ENCODE assay signal across 8 cellular contexts in genomic region chr3:84547971-84548970, GRCh38.
DNase-seq lines count a peak whose midpoint lies in the region; ATAC-seq and TF ChIP-seq lines count a peak whose summit lies in the region.

No MANE protein-coding gene starts in this region.

- intact Hi-C loops in mammary epithelial cell (cut with micrococcal nuclease): loop anchor here (1.0 to 5.0 kb wide), 4 partner anchors 647 to 1028 kb away; no protein-coding TSS in a partner anchor
- intact Hi-C loops in lower lobe of right lung (cut with DNase I): no loop called here
- intact Hi-C loops in activated CD4-positive, alpha-beta memory T cell treated with anti-CD3 and anti-CD28 coated beads for 36 hours (cut with micrococcal nuclease): loop anchor here (1.0 kb wide), 1 partner anchor 1028 kb away; no protein-coding TSS in a partner anchor

- no peaks in the 10 kb centered on the region for H3K79me2 ChIP-seq in mammary epithelial cell (ENCODE audit: insufficient read depth, low read length)

- no TSS peak for BruUV-seq in mammary epithelial cell (replicated peaks; lab: Mats Ljungman, UMichigan)

- POLR2A ChIA-PET in activated CD4-positive, alpha-beta memory T cell treated with anti-CD3 and anti-CD28 coated beads for 36 hours (lab: Charles Lee): no interaction called here

- no peak overlapping the region for H3K4me2 ChIP-seq in mammary epithelial cell (ENCODE audit: insufficient read depth, low read depth, low read length)

- H3K27me3 ChIP-seq in mammary epithelial cell (ENCODE audit: insufficient read depth, low read length): no peaks in the 10 kb centered on the region
- H3K27me3 ChIP-seq in lower lobe of right lung (ENCODE audit: low read depth): no peaks in the 10 kb centered on the region

- WGBS in mammary epithelial cell (ENCODE audit: low coverage, missing lambda C conversion rate): 81% methylated on average over 11 of the region's 23 CpGs

- H3K4me1 Mint-ChIP-seq in activated CD4-positive, alpha-beta memory T cell treated with anti-CD3 and anti-CD28 coated beads for 36 hours (ENCODE audit: low read depth): no peaks in the 10 kb centered on the region

- dilution Hi-C loops in mammary epithelial cell (cut with HindIII; ENCODE audit: low sequenced_read_pairs): no loop called here

- no peak overlapping the region for H3K4me3 Mint-ChIP-seq in activated CD4-positive, alpha-beta memory T cell treated with anti-CD3 and anti-CD28 coated beads for 36 hours

- H3K9me3 Mint-ChIP-seq in activated CD4-positive, alpha-beta memory T cell treated with anti-CD3 and anti-CD28 coated beads for 36 hours: peaks cover 13% of the 10 kb centered on the region

- H3K27ac ChIP-seq in mammary epithelial cell (ENCODE audit: insufficient read depth, low read depth, low read length): no peak overlapping the region
- no peak overlapping the region for H3K27ac ChIP-seq in lower lobe of right lung

- H3K9me3 ChIP-seq in mammary epithelial cell (replicated peaks; ENCODE audit: insufficient read depth, low read length): no peaks in the 10 kb centered on the region
- H3K9me3 ChIP-seq in lower lobe of right lung: no peaks in the 10 kb centered on the region

- no peak overlapping the region for H3K9ac ChIP-seq in mammary epithelial cell (ENCODE audit: insufficient read depth, low read length)

- no peaks in the 10 kb centered on the region for H3K27me3 Mint-ChIP-seq in activated CD4-positive, alpha-beta memory T cell treated with anti-CD3 and anti-CD28 coated beads for 36 hours

- DNase-seq in ACHN: peak; percentile 31
- peak; percentile 25 for DNase-seq in NCI-H2227 treated with DMSO at 0.1 percent for 48 hours (lab: John Stamatoyannopoulos, UW)
- peak; percentile 16 for DNase-seq in mammary epithelial cell
- no peak for DNase-seq in lower lobe of right lung
- no peak for DNase-seq in activated CD4-positive, alpha-beta memory T cell treated with anti-CD3 and anti-CD28 coated beads for 36 hours

- H3K4me1 ChIP-seq in mammary epithelial cell (ENCODE audit: insufficient read depth, low read length) (no peaks in the 10 kb centered on the region), lower lobe of right lung (no peaks in the 10 kb centered on the region)

- peak; percentile 99 for ATAC-seq in GM18868 (IDR thresholded peaks at IDR 0.05; ENCODE audit: unreplicated experiment)
- peak; percentile 97 for ATAC-seq in HG03064 (IDR thresholded peaks at IDR 0.05; ENCODE audit: low read depth, unreplicated experiment)
- ATAC-seq in lower lobe of right lung: peak; percentile 84 to 90
- no peak for ATAC-seq in activated CD4-positive, CD25-positive, alpha-beta regulatory T cell treated with anti-CD3 and anti-CD28 coated beads, Interleukin-2, amount 50 U/mL, for 24 hours

- H3K4me3 ChIP-seq in mammary epithelial cell (replicated peaks in 1 of 3; ENCODE audit: insufficient read depth in 1 of 3, low read depth in 2 of 3, low read length in 3 of 3) (no peak overlapping the region), lower lobe of right lung (no peak overlapping the region)

- no peak overlapping the region for H3K27ac Mint-ChIP-seq in activated CD4-positive, alpha-beta memory T cell treated with anti-CD3 and anti-CD28 coated beads for 36 hours

- CTCF ChIA-PET in mammary epithelial cell (lab: Charles Lee; ENCODE audit: low non-redundant PET): interaction anchor here (0.7 kb wide), 2 partner anchors 634 to 705 kb away, joined by 3 to 4 read pairs; no protein-coding TSS in a partner anchor
- CTCF ChIA-PET in activated CD4-positive, alpha-beta memory T cell treated with anti-CD3 and anti-CD28 coated beads for 36 hours (lab: Charles Lee): interaction anchor here (1.2 to 1.9 kb wide), 2 partner anchors 1027 to 1028 kb away, joined by 4 to 6 read pairs; no protein-coding TSS in a partner anchor

- H4K20me1 ChIP-seq in mammary epithelial cell (ENCODE audit: insufficient read depth, low read length): no peaks in the 10 kb centered on the region

- no peaks in the 10 kb centered on the region for H3K36me3 ChIP-seq in mammary epithelial cell (ENCODE audit: insufficient read depth, low read length)
- no peaks in the 10 kb centered on the region for H3K36me3 ChIP-seq in lower lobe of right lung

- TF ChIP-seq CTCF in mammary epithelial cell (conservative IDR thresholded peaks at IDR 0.05 in 1 of 2, IDR thresholded peaks at IDR 0.05 in 1 of 2; ENCODE audit: extremely low read depth in 1 of 2, insufficient read depth in 1 of 2, low read depth in 1 of 2, low read length in 2 of 2): peak; percentile 44 to 58
- peak; percentile 52 for TF ChIP-seq CTCF in lower lobe of right lung (IDR thresholded peaks at IDR 0.05)

- in situ Hi-C loops in ACHN (cut with HindIII; ENCODE audit: low pct_ligation_motif_present, low pct_unique_long_range_greater_than_20kb, low sequenced_read_pairs): no loop called here
- in situ Hi-C loops in mammary epithelial cell (cut with MboI; ENCODE audit: low sequenced_read_pairs in 2 of 2): no loop called here

- H2AFZ ChIP-seq in mammary epithelial cell (ENCODE audit: low read depth, low read length): peak overlapping the region; percentile 52

- no peaks in the 10 kb centered on the region for H3K36me3 Mint-ChIP-seq in activated CD4-positive, alpha-beta memory T cell treated with anti-CD3 and anti-CD28 coated beads for 36 hours

Comparison
In these comparisons a context has a peak if more than half of its experiments do, and no peak if none do; other contexts are left out.
1. DNase-seq: peak in ACHN (single experiment), NCI-H2227 treated with DMSO at 0.1 percent for 48 hours (single experiment) and mammary epithelial cell (single experiment); none in lower lobe of right lung (single experiment) and activated CD4-positive, alpha-beta memory T cell treated with anti-CD3 and anti-CD28 coated beads for 36 hours (single experiment).
2. ATAC-seq: peak in GM18868 (single experiment), HG03064 (single experiment) and lower lobe of right lung (2 of 2); none in activated CD4-positive, CD25-positive, alpha-beta regulatory T cell treated with anti-CD3 and anti-CD28 coated beads, Interleukin-2, amount 50 U/mL, for 24 hours (0 of 2).